Comparison of ENCODE assay signal across 7 cellular contexts in the genomic region with DNA sequence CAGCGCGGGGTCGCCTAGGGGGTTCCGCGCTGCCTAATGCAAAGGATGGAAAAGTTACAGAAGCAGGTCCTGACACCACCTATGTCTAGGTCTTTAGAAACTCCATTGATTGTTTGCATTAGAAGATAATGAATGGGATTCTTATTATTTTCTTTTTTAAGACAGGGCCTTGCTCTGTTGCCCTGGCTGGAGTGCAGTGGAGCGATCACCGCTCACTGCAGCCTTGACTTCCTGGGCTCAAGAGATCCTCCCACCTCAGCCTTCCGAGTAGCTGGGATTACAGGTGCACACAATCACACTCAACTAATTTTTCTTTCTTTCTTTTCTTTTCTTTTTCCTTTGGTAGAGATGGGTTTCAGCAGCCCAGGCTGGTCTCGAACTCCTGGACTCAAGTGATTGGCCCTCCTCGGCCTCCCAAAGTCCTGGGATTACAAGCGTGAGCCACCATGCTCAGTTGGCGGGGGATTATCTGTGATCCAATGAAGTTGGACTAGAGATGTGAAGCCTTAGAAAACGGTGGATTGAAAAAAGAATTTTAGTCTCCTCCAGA. TPM values are rescaled to one million over a fixed set of nuclear protein-coding genes. Genes with fewer than 3 reads are reported as not detected.
DNase-seq lines count a peak whose midpoint lies in the region; ATAC-seq, FAIRE-seq and TF ChIP-seq lines count a peak whose summit lies in the region.

No MANE protein-coding gene starts in this region.

- WGBS in HepG2 (ENCODE audit: low lambda C conversion rate), result 10% methylated on average over 13 of the region's 13 CpGs
- 43 to 46% methylated on average over 13 of the region's 13 CpGs for WGBS in upper lobe of left lung, 2 donors

- FAIRE-seq in HepG2 (lab: Jason Lieb, UNC), result no peak

- H3K4me3 Mint-ChIP-seq in activated T-helper 1 cell treated with anti-CD3 and anti-CD28 coated beads, Interleukin-12 subunit alpha, Interleukin-12 subunit beta, Interleukin-2, Interleukin-4 antibody, amounts not matched to agents 30 ng/mL and 10 ng/mL and 1 ng/mL, durations not matched to agents 14 hours and 24 hours and 36 hours, result peak overlapping the region; percentile 99

- H3K9me3 Mint-ChIP-seq in activated T-helper 1 cell treated with anti-CD3 and anti-CD28 coated beads, Interleukin-12 subunit alpha, Interleukin-12 subunit beta, Interleukin-2, Interleukin-4 antibody, amounts not matched to agents 30 ng/mL and 10 ng/mL and 1 ng/mL, durations not matched to agents 14 hours and 24 hours and 36 hours, result no peaks in the 10 kb centered on the region

- in situ Hi-C loops in HepG2 (cut with HindIII; ENCODE audit: extremely low pct_ligation_motif_present, low pct_unique_long_range_greater_than_20kb), result loop anchor here (5.0 to 25.0 kb wide), 2 partner anchors 153 to 543 kb away; partner anchors contain the start of gene CCNYL1

- H3K4me1 Mint-ChIP-seq in activated T-helper 1 cell treated with anti-CD3 and anti-CD28 coated beads, Interleukin-12 subunit alpha, Interleukin-12 subunit beta, Interleukin-2, Interleukin-4 antibody, amounts not matched to agents 30 ng/mL and 10 ng/mL and 1 ng/mL, durations not matched to agents 14 hours and 24 hours and 36 hours (ENCODE audit: low read depth), result peaks cover 21% of the 10 kb centered on the region

- peaks cover 39% of the 10 kb centered on the region for H3K79me2 ChIP-seq in HepG2 (ENCODE audit: insufficient read depth, low read length)

- no peak for TF ChIP-seq EP300 in HepG2 (IDR thresholded peaks at IDR 0.05; ENCODE audit: low read depth in 2 of 2, low read length in 2 of 2)
- TF ChIP-seq EP300 in HepG2 (CRISPR knock-in tag; IDR thresholded peaks at IDR 0.05; ENCODE audit: borderline replicate concordance), result no peak
- TF ChIP-seq EP300 in upper lobe of left lung (IDR thresholded peaks at IDR 0.05), result no peak

- H3K27ac ChIP-seq in HepG2 (ENCODE audit: extremely low read length, insufficient read depth, low read length) (peak overlapping the region; percentile 97), upper lobe of left lung (peak overlapping the region; percentile 78 to 90 (median 84))

- POLR2A ChIA-PET in HepG2 (lab: Yijun Ruan, JAX), result interaction anchor here (1.0 to 7.8 kb wide), 15 partner anchors 10 to 1915 kb away, joined by 3 to 145 read pairs (median 9); partner anchors contain the start of genes KANSL1L, METTL21A, PIKFYVE and PLEKHM3

- TF ChIP-seq CTCF in HepG2 (CRISPR knock-in tag; IDR thresholded peaks at IDR 0.05) (no peak), upper lobe of left lung (IDR thresholded peaks at IDR 0.05) (peak in 1 of 6 experiments; percentile 0)

- TSS peak; percentile 88 for BruUV-seq in HepG2 (replicated peaks; lab: Mats Ljungman, UMichigan)

- peak overlapping the region; percentile 85 to 100 (median 100) for H3K4me3 ChIP-seq in HepG2 (replicated peaks in 1 of 3; ENCODE audit: insufficient read depth in 1 of 3, low read depth in 2 of 3, low read length in 3 of 3)
- peak overlapping the region; percentile 59 to 97 (median 96) for H3K4me3 ChIP-seq in upper lobe of left lung

- peaks cover 2% of the 10 kb centered on the region for H3K27me3 Mint-ChIP-seq in activated T-helper 1 cell treated with anti-CD3 and anti-CD28 coated beads, Interleukin-12 subunit alpha, Interleukin-12 subunit beta, Interleukin-2, Interleukin-4 antibody, amounts not matched to agents 30 ng/mL and 10 ng/mL and 1 ng/mL, durations not matched to agents 14 hours and 24 hours and 36 hours (ENCODE audit: insufficient read depth)

- H3K27me3 ChIP-seq in HepG2 (ENCODE audit: control insufficient read depth in 1 of 2, insufficient read depth in 2 of 2, low read length in 2 of 2), result no peaks in the 10 kb centered on the region; a peak in 2 of 5 replicates
- no peaks in the 10 kb centered on the region for H3K27me3 ChIP-seq in upper lobe of left lung

- H3K36me3 ChIP-seq in HepG2 (replicated peaks in 1 of 2; ENCODE audit: control insufficient read depth in 1 of 2, insufficient read depth in 2 of 2, low read length in 2 of 2) (peaks cover 3 to 24% of the 10 kb centered on the region in 2 experiments; a peak in 4 of 5 replicates), upper lobe of left lung (peaks cover 0 to 15% (median 3%) of the 10 kb centered on the region in 4 donors)

- TF ChIP-seq POLR2A in HepG2 (IDR thresholded peaks at IDR 0.05; ENCODE audit: insufficient read depth in 1 of 2, low read depth in 2 of 2, low read length in 2 of 2), result no peak
- no peak for TF ChIP-seq POLR2A in upper lobe of left lung (IDR thresholded peaks at IDR 0.05)

- 0 out of 2 replicates have a peak, but pooled peaks have one; percentile 37 for TF ChIP-seq RAD21 in HepG2 (CRISPR knock-in tag; IDR thresholded peaks at IDR 0.05)

- H3K27ac Mint-ChIP-seq in activated T-helper 1 cell treated with anti-CD3 and anti-CD28 coated beads, Interleukin-12 subunit alpha, Interleukin-12 subunit beta, Interleukin-2, Interleukin-4 antibody, amounts not matched to agents 30 ng/mL and 10 ng/mL and 1 ng/mL, durations not matched to agents 14 hours and 24 hours and 36 hours, result peak overlapping the region; percentile 65

- H3K9me3 ChIP-seq in HepG2 (ENCODE audit: low read length) (no peaks in the 10 kb centered on the region), upper lobe of left lung (no peaks in the 10 kb centered on the region)

- CTCF ChIA-PET in HepG2 (lab: Yijun Ruan, JAX; ENCODE audit: low intra/inter-chr PET ratio, low total read pairs), result interaction anchor here (1.2 to 2.4 kb wide), 5 partner anchors 10 to 154 kb away, joined by 3 to 11 read pairs (median 6); no protein-coding TSS in a partner anchor

- peak overlapping the region; percentile 71 for H3K9ac ChIP-seq in HepG2 (ENCODE audit: insufficient read depth, low read depth, low read length)

- peaks cover 9% of the 10 kb centered on the region for H3K36me3 Mint-ChIP-seq in activated T-helper 1 cell treated with anti-CD3 and anti-CD28 coated beads, Interleukin-12 subunit alpha, Interleukin-12 subunit beta, Interleukin-2, Interleukin-4 antibody, amounts not matched to agents 30 ng/mL and 10 ng/mL and 1 ng/mL, durations not matched to agents 14 hours and 24 hours and 36 hours (ENCODE audit: low read depth)

- peak overlapping the region; percentile 89 for H3K4me2 ChIP-seq in HepG2 (ENCODE audit: low read depth, low read length)

- H2AFZ ChIP-seq in HepG2 (ENCODE audit: low read length), result peak overlapping the region; percentile 64

- intact Hi-C loops in activated T-helper 1 cell treated with anti-CD3 and anti-CD28 coated beads, Interleukin-12 subunit alpha, Interleukin-12 subunit beta, Interleukin-2, Interleukin-4 antibody, amounts not matched to agents 30 ng/mL and 10 ng/mL and 1 ng/mL, durations not matched to agents 14 hours and 24 hours and 36 hours (cut with micrococcal nuclease), result loop anchor here (2.0 to 10.0 kb wide), 3 partner anchors 545 to 1915 kb away; partner anchors contain the start of genes CCNYL1, KANSL1L and KLF7
- intact Hi-C loops in HepG2 (cut with micrococcal nuclease; ENCODE audit: unreplicated experiment), result loop anchor here (1.0 kb wide), 4 partner anchors 11 to 726 kb away; partner anchors contain the start of genes CREB1 and PIKFYVE

- ATAC-seq in GM19372 (IDR thresholded peaks at IDR 0.05; ENCODE audit: low read depth, unreplicated experiment) (peak; percentile 17), HG03045 (IDR thresholded peaks at IDR 0.05; ENCODE audit: unreplicated experiment) (peak; percentile 6), HepG2 (no peak), upper lobe of left lung (ENCODE audit: low FRiP score in 2 of 2) (no peak)

- H4K20me1 ChIP-seq in HepG2 (ENCODE audit: insufficient read depth, low read length), result no peaks in the 10 kb centered on the region

- H3K4me1 ChIP-seq in HepG2 (ENCODE audit: insufficient read depth, low read length), result peaks cover 59% of the 10 kb centered on the region
- peaks cover 29 to 37% (median 34%) of the 10 kb centered on the region in 4 donors for H3K4me1 ChIP-seq in upper lobe of left lung

- no peak for DNase-seq in activated T-helper 1 cell treated with anti-CD3 and anti-CD28 coated beads, Interleukin-12 subunit alpha, Interleukin-12 subunit beta, Interleukin-2, Interleukin-4 antibody, amounts not matched to agents 30 ng/mL and 10 ng/mL and 1 ng/mL, durations not matched to agents 14 hours and 24 hours and 36 hours (ENCODE audit: low spot score)
- DNase-seq in HepG2 (ENCODE audit: low spot score) (no peak), upper lobe of left lung (no peak), NCI-H2171 treated with DMSO at 0.1 percent for 48 hours (lab: John Stamatoyannopoulos, UW) (no peak)
- no peak for DNase-seq in stimulated activated CD4-positive, alpha-beta T cell treated with anti-CD3 and anti-CD28 coated beads, Interleukin-1b, Interleukin-23, amount 100 ng/mL, for 48 hours

RNA-seq across cellular contexts. Expression of gene IDH1, which starts 0.8 kb away (rescaled TPM):
- 23.8 and 23.9 TPM in 2 replicates for total RNA-seq in activated T-helper 1 cell treated with anti-CD3 and anti-CD28 coated beads, Interleukin-12 subunit alpha, Interleukin-12 subunit beta, Interleukin-2, Interleukin-4 antibody, amounts not matched to agents 30 ng/mL and 10 ng/mL and 1 ng/mL, durations not matched to agents 14 hours and 24 hours and 36 hours
- total RNA-seq in HepG2 (2016; rRNA removed; fragmentation: Illumina TruSeq; extraction: Trizol), result 1,077 and 1,654 TPM in 2 replicates
- 96.9 and 104 TPM in 2 replicates for total RNA-seq in HepG2 (2016; cell fraction: cytosol; rRNA removed; fragmentation: Illumina TruSeq; extraction: Trizol; ENCODE audit: low read depth)
- total RNA-seq in HepG2 (2016; cell fraction: insoluble cytoplasmic fraction; rRNA removed; fragmentation: Illumina TruSeq; extraction: Trizol), result 1,083 and 1,679 TPM in 2 replicates
- total RNA-seq in HepG2 (2016; cell fraction: membrane; rRNA removed; fragmentation: Illumina TruSeq; extraction: Trizol), result 314 and 331 TPM in 2 replicates
- 500 TPM in 2 replicates for total RNA-seq in HepG2 (2016; cell fraction: nucleus; rRNA removed; fragmentation: Illumina TruSeq; extraction: Trizol)
- 258 and 312 TPM in 2 replicates for polyA plus RNA-seq in HepG2 (2011; rRNA removed)
- 157 and 214 TPM in 2 replicates for polyA plus RNA-seq in HepG2 (2011; cell fraction: cytosol; rRNA removed)
- polyA plus RNA-seq in HepG2 (2011; cell fraction: nucleus; rRNA removed), result 167 and 204 TPM in 2 replicates
- 217 and 288 TPM in 2 replicates for polyA plus RNA-seq in HepG2 (2012)
- polyA plus RNA-seq in HepG2 (2016; cell fraction: cytosol; fragmentation: Illumina TruSeq; extraction: Trizol; ENCODE audit: low read depth), result 73.2 and 78.3 TPM in 2 replicates
- polyA plus RNA-seq in HepG2 (2016; cell fraction: insoluble cytoplasmic fraction; fragmentation: Illumina TruSeq; extraction: Trizol; ENCODE audit: low read depth), result 1,387 and 1,488 TPM in 2 replicates
- polyA plus RNA-seq in HepG2 (2016; cell fraction: membrane; fragmentation: Illumina TruSeq; extraction: Trizol; ENCODE audit: low read depth), result 191 and 213 TPM in 2 replicates
- 593 and 621 TPM in 2 replicates for polyA plus RNA-seq in HepG2 (2016; cell fraction: nucleus; fragmentation: Illumina TruSeq; extraction: Trizol; ENCODE audit: insufficient read depth, low read depth)
- 68.1 and 135 TPM in 2 replicates for polyA minus RNA-seq in HepG2 (2011; rRNA and poly(A)+ RNA removed; ENCODE audit: low replicate concordance)
- polyA minus RNA-seq in HepG2 (2011; cell fraction: cytosol; rRNA and poly(A)+ RNA removed), result 164 and 173 TPM in 2 replicates
- 247 and 293 TPM in 2 replicates for polyA minus RNA-seq in HepG2 (2011; cell fraction: nucleus; rRNA and poly(A)+ RNA removed)
- 100 to 1,000 TPM in 3 of 6 donors, 10 to 100 TPM in 3; 44.5 to 148 (median 89.6) TPM for total RNA-seq in upper lobe of left lung

RNA-seq across cellular contexts. Expression of gene PIKFYVE, which starts 10.4 kb away (rescaled TPM):
- 28.7 and 33.5 TPM in 2 replicates for total RNA-seq in activated T-helper 1 cell treated with anti-CD3 and anti-CD28 coated beads, Interleukin-12 subunit alpha, Interleukin-12 subunit beta, Interleukin-2, Interleukin-4 antibody, amounts not matched to agents 30 ng/mL and 10 ng/mL and 1 ng/mL, durations not matched to agents 14 hours and 24 hours and 36 hours
- total RNA-seq in HepG2 (2016; rRNA removed; fragmentation: Illumina TruSeq; extraction: Trizol) (21.7 and 24.4 TPM in 2 replicates), upper lobe of left lung (10 to 100 TPM; 20.1 to 48.2 (median 25.1) TPM)
- 5.9 and 6.9 TPM in 2 replicates for total RNA-seq in HepG2 (2016; cell fraction: cytosol; rRNA removed; fragmentation: Illumina TruSeq; extraction: Trizol; ENCODE audit: low read depth)
- 20.5 and 24.0 TPM in 2 replicates for total RNA-seq in HepG2 (2016; cell fraction: insoluble cytoplasmic fraction; rRNA removed; fragmentation: Illumina TruSeq; extraction: Trizol)
- 7.4 and 8.2 TPM in 2 replicates for total RNA-seq in HepG2 (2016; cell fraction: membrane; rRNA removed; fragmentation: Illumina TruSeq; extraction: Trizol)
- total RNA-seq in HepG2 (2016; cell fraction: nucleus; rRNA removed; fragmentation: Illumina TruSeq; extraction: Trizol), result 33.7 and 38.5 TPM in 2 replicates
- polyA plus RNA-seq in HepG2 (2011; rRNA removed), result 15.8 and 20.2 TPM in 2 replicates
- polyA plus RNA-seq in HepG2 (2011; cell fraction: cytosol; rRNA removed), result 7.0 and 10.6 TPM in 2 replicates
- polyA plus RNA-seq in HepG2 (2011; cell fraction: nucleus; rRNA removed), result 21.3 and 21.9 TPM in 2 replicates
- 13.3 and 15.2 TPM in 2 replicates for polyA plus RNA-seq in HepG2 (2012)
- polyA plus RNA-seq in HepG2 (2016; cell fraction: cytosol; fragmentation: Illumina TruSeq; extraction: Trizol; ENCODE audit: low read depth), result 0.29 and 0.55 TPM in 2 replicates
- polyA plus RNA-seq in HepG2 (2016; cell fraction: insoluble cytoplasmic fraction; fragmentation: Illumina TruSeq; extraction: Trizol; ENCODE audit: low read depth), result 11.0 and 11.9 TPM in 2 replicates
- 1.1 and 1.2 TPM in 2 replicates for polyA plus RNA-seq in HepG2 (2016; cell fraction: membrane; fragmentation: Illumina TruSeq; extraction: Trizol; ENCODE audit: low read depth)
- polyA plus RNA-seq in HepG2 (2016; cell fraction: nucleus; fragmentation: Illumina TruSeq; extraction: Trizol; ENCODE audit: insufficient read depth, low read depth), result 25.9 and 28.2 TPM in 2 replicates
- 27.0 and 45.7 TPM in 2 replicates for polyA minus RNA-seq in HepG2 (2011; rRNA and poly(A)+ RNA removed; ENCODE audit: low replicate concordance)
- 23.4 and 27.2 TPM in 2 replicates for polyA minus RNA-seq in HepG2 (2011; cell fraction: cytosol; rRNA and poly(A)+ RNA removed)
- polyA minus RNA-seq in HepG2 (2011; cell fraction: nucleus; rRNA and poly(A)+ RNA removed), result 130 and 131 TPM in 2 replicates

Comparison
In these comparisons a context has a peak if more than half of its experiments do, and no peak if none do; other contexts are left out.
1. ATAC-seq: peak in GM19372 (single experiment) and HG03045 (single experiment); none in HepG2 (single experiment) and upper lobe of left lung (0 of 2).